8 cellular contexts compared by ENCODE assay signal in genomic region chr7:107501593-107501992, GRCh38. TPM values are rescaled to one million over a fixed set of nuclear protein-coding genes. Genes with fewer than 3 reads are reported as not detected.
A peak's percentile ranks its signal among the peaks of the same experiment; 100 is the strongest.
DNase-seq lines count a peak whose midpoint lies in the region; ATAC-seq, FAIRE-seq and TF ChIP-seq lines count a peak whose summit lies in the region.

No MANE protein-coding gene starts in this region.

- no peak for FAIRE-seq in GM19239 (lab: Jason Lieb, UNC)

- H3K4me2 ChIP-seq in PC-9: no peak overlapping the region

- no peak overlapping the region for H3K27ac ChIP-seq in PC-9

- H4K20me1 ChIP-seq in PC-9 (ENCODE audit: insufficient read depth): no peaks in the 10 kb centered on the region

- peak; percentile 54 for TF ChIP-seq CTCF in PC-9 (conservative IDR thresholded peaks at IDR 0.05)

- POLR2A ChIA-PET in PC-9 (lab: Charles Lee; ENCODE audit: unreplicated experiment): interaction anchor here (0.6 kb wide), 1 partner anchor 118 kb away, joined by 5 read pairs; no protein-coding TSS in a partner anchor

- no peak overlapping the region for H2AFZ ChIP-seq in PC-9

- CTCF ChIA-PET in PC-9 (lab: Charles Lee): interaction anchor here (1.0 kb wide), 1 partner anchor 93 kb away, joined by 3 read pairs; no protein-coding TSS in a partner anchor

- peaks cover 20% of the 10 kb centered on the region for H3F3A ChIP-seq in PC-9 (ENCODE audit: insufficient read depth, low read depth)

- no TSS peak for BruUV-seq in PC-9 (replicated peaks; lab: Mats Ljungman, UMichigan)

- intact Hi-C loops in PC-9 (cut with micrococcal nuclease; ENCODE audit: unreplicated experiment): no loop called here

- 0 out of 2 replicates have a peak, but pooled peaks cover 5% of the 10 kb centered on the region for H3K9me2 ChIP-seq in PC-9 (ENCODE audit: insufficient read depth)

- no peaks in the 10 kb centered on the region for H3K36me3 ChIP-seq in PC-9 (ENCODE audit: low read depth)

- DNase-seq in CD1c-positive myeloid dendritic cell (ENCODE audit: extremely low spot score): peak; percentile 7
- DNase-seq in GM19239 (ENCODE audit: insufficient read length, low spot score): peak; percentile 5
- no peak for DNase-seq in PC-9
- peak; percentile 25 for DNase-seq in epidermal melanocyte (ENCODE audit: insufficient read length, low spot score)
- DNase-seq in putamen (ENCODE audit: low spot score): peak; percentile 9

- H3K4me3 ChIP-seq in PC-9: no peak overlapping the region

- H3K79me2 ChIP-seq in PC-9 (ENCODE audit: low read depth): peaks cover 20% of the 10 kb centered on the region; the same call in 1 of the 2 replicates

- no peaks in the 10 kb centered on the region for H3K9me3 ChIP-seq in PC-9 (ENCODE audit: insufficient read depth, low read depth)

- no peaks in the 10 kb centered on the region for H3K27me3 ChIP-seq in PC-9 (ENCODE audit: insufficient read depth, low read depth)

- H3K4me1 ChIP-seq in PC-9 (replicated peaks; ENCODE audit: insufficient read depth): peaks cover 24% of the 10 kb centered on the region

- no peak for ATAC-seq in HG03025 (IDR thresholded peaks at IDR 0.05; ENCODE audit: low FRiP score, unreplicated experiment)
- no peak for ATAC-seq in GM21576 (IDR thresholded peaks at IDR 0.05; ENCODE audit: unreplicated experiment)
- no peak for ATAC-seq in HG02973 (IDR thresholded peaks at IDR 0.05; ENCODE audit: unreplicated experiment)

RNA-seq across cellular contexts. Expression of gene GPR22, which starts 31.7 kb away (rescaled TPM):
- not detected in 2 replicates for total RNA-seq in PC-9 (2021)

Comparison
In these comparisons a context has a peak if more than half of its experiments do, and no peak if none do; other contexts are left out.
1. DNase-seq: peak in CD1c-positive myeloid dendritic cell (single experiment), GM19239 (single experiment), epidermal melanocyte (single experiment) and putamen (single experiment); none in PC-9 (0 of 2).